In genomic region chr2:85601771-85602475, GRCh38 we compare ENCODE assay signal across 1 cellular context.
TF ChIP-seq lines count a peak whose summit lies in the region.

No MANE protein-coding gene starts in this region.

TF ChIP-seq in HepG2, 621 proteins besides CTCF, POLR2A, EP300 and RAD21 (continued from another document):
- 0 out of 2 replicates have a peak, but pooled peaks have one; percentile 76 for TF ChIP-seq ZNF788 (CRISPR knock-in tag; IDR thresholded peaks at IDR 0.05; ENCODE audit: borderline replicate concordance)
- TF ChIP-seq PLRG1 (conservative IDR thresholded peaks at IDR 0.05), result no peak
- TF ChIP-seq, protein P1, sequence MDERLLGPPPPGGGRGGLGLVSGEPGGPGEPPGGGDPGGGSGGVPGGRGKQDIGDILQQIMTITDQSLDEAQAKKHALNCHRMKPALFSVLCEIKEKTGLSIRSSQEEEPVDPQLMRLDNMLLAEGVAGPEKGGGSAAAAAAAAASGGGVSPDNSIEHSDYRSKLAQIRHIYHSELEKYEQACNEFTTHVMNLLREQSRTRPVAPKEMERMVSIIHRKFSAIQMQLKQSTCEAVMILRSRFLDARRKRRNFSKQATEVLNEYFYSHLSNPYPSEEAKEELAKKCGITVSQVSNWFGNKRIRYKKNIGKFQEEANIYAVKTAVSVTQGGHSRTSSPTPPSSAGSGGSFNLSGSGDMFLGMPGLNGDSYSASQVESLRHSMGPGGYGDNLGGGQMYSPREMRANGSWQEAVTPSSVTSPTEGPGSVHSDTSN (CRISPR knock-in tag; IDR thresholded peaks at IDR 0.05), result no peak
- TF ChIP-seq FUBP1 (CRISPR knock-in tag; IDR thresholded peaks at IDR 0.05; ENCODE audit: borderline replicate concordance), result no peak
- no peak for TF ChIP-seq ZFP41 (CRISPR knock-in tag; IDR thresholded peaks at IDR 0.05; ENCODE audit: borderline replicate concordance)
- TF ChIP-seq ZNF678 (CRISPR knock-in tag; IDR thresholded peaks at IDR 0.05), result no peak
- TF ChIP-seq ZFP90 (CRISPR knock-in tag; IDR thresholded peaks at IDR 0.05; ENCODE audit: borderline replicate concordance), result peak; percentile 72; the same call in 1 of the 2 replicates
- TF ChIP-seq, protein P2, sequence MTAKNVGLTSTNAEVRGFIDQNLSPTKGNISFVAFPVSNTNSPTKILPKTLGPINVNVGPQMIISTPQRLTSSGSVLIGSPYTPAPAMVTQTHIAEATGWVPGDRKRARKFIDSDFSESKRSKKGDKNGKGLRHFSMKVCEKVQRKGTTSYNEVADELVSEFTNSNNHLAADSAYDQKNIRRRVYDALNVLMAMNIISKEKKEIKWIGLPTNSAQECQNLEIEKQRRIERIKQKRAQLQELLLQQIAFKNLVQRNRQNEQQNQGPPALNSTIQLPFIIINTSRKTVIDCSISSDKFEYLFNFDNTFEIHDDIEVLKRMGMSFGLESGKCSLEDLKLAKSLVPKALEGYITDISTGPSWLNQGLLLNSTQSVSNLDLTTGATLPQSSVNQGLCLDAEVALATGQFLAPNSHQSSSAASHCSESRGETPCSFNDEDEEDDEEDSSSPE (CRISPR knock-in tag; IDR thresholded peaks at IDR 0.05), result no peak
- no peak for TF ChIP-seq PBX3 (CRISPR knock-in tag; IDR thresholded peaks at IDR 0.05; ENCODE audit: borderline replicate concordance)
- TF ChIP-seq ZNF792 (CRISPR knock-in tag; IDR thresholded peaks at IDR 0.05), result peak; percentile 69; the same call in 1 of the 2 replicates
- TF ChIP-seq HMGA1 (CRISPR knock-in tag; conservative IDR thresholded peaks at IDR 0.05), result no peak
- no peak for TF ChIP-seq NCOA5 (CRISPR knock-in tag; IDR thresholded peaks at IDR 0.05)
- TF ChIP-seq, protein P3, sequence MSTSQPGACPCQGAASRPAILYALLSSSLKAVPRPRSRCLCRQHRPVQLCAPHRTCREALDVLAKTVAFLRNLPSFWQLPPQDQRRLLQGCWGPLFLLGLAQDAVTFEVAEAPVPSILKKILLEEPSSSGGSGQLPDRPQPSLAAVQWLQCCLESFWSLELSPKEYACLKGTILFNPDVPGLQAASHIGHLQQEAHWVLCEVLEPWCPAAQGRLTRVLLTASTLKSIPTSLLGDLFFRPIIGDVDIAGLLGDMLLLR (CRISPR knock-in tag; IDR thresholded peaks at IDR 0.05), result no peak
- no peak for TF ChIP-seq ZFP36L2 (CRISPR knock-in tag; IDR thresholded peaks at IDR 0.05)
- TF ChIP-seq ZBTB38 (CRISPR knock-in tag; IDR thresholded peaks at IDR 0.05), result no peak
- TF ChIP-seq, protein P4, sequence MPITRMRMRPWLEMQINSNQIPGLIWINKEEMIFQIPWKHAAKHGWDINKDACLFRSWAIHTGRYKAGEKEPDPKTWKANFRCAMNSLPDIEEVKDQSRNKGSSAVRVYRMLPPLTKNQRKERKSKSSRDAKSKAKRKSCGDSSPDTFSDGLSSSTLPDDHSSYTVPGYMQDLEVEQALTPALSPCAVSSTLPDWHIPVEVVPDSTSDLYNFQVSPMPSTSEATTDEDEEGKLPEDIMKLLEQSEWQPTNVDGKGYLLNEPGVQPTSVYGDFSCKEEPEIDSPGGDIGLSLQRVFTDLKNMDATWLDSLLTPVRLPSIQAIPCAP (CRISPR knock-in tag; IDR thresholded peaks at IDR 0.05; ENCODE audit: low read depth), result no peak
- no peak for TF ChIP-seq SMARCE1 (IDR thresholded peaks at IDR 0.05; ENCODE audit: borderline replicate concordance)
- no peak for TF ChIP-seq ZNF430 (CRISPR knock-in tag; IDR thresholded peaks at IDR 0.05)
- no peak for TF ChIP-seq CCAR2 (optimal IDR thresholded peaks at IDR 0.05; ENCODE audit: low read depth, low read length)
- no peak for TF ChIP-seq ZNF777 (CRISPR knock-in tag; IDR thresholded peaks at IDR 0.05)
- no peak for TF ChIP-seq PRDM4 (CRISPR knock-in tag; IDR thresholded peaks at IDR 0.05; ENCODE audit: borderline replicate concordance)
- no peak for TF ChIP-seq CEBPG (CRISPR knock-in tag; IDR thresholded peaks at IDR 0.05)
- TF ChIP-seq DBP (CRISPR knock-in tag; IDR thresholded peaks at IDR 0.05; ENCODE audit: not compliant biosample characterization), result no peak
- TF ChIP-seq MAF1 (CRISPR knock-in tag; IDR thresholded peaks at IDR 0.05; ENCODE audit: borderline replicate concordance), result no peak
- TF ChIP-seq ONECUT2 (CRISPR knock-in tag; IDR thresholded peaks at IDR 0.05), result no peak
- TF ChIP-seq MYC (CRISPR knock-in tag; IDR thresholded peaks at IDR 0.05; ENCODE audit: borderline replicate concordance), result no peak
- TF ChIP-seq ZNF652 (CRISPR knock-in tag; IDR thresholded peaks at IDR 0.05; ENCODE audit: borderline replicate concordance, low read depth), result no peak
- TF ChIP-seq ZNF12 (CRISPR knock-in tag; IDR thresholded peaks at IDR 0.05), result no peak
- TF ChIP-seq ZNF124 (CRISPR knock-in tag; IDR thresholded peaks at IDR 0.05), result 0 out of 2 replicates have a peak, but pooled peaks have one; percentile 7
- no peak; the same call in 1 of the 2 replicates for TF ChIP-seq ATF2 (CRISPR knock-in tag; IDR thresholded peaks at IDR 0.05)
- TF ChIP-seq NFATC3 (CRISPR knock-in tag; IDR thresholded peaks at IDR 0.05), result no peak
- TF ChIP-seq DRAP1 (CRISPR knock-in tag; IDR thresholded peaks at IDR 0.05), result no peak
- no peak for TF ChIP-seq CBX5 (CRISPR knock-in tag; IDR thresholded peaks at IDR 0.05; ENCODE audit: borderline replicate concordance)
- TF ChIP-seq MIER3 (CRISPR knock-in tag; IDR thresholded peaks at IDR 0.05; ENCODE audit: borderline replicate concordance), result peak; percentile 69; the same call in 1 of the 2 replicates
